Comparison of ENCODE assay signal across 36 cellular contexts in genomic region chr9:95613670-95614069, GRCh38.
DNase-seq lines count a peak whose midpoint lies in the region; ATAC-seq, FAIRE-seq and TF ChIP-seq lines count a peak whose summit lies in the region.
"Had no signal": no experiment of that assay in that cellular context is flagged by ENCODE, and none has a peak within 500 bp of the region (broad histone marks: within the 10 kb centered on the region; RNA-seq: fewer than 3 reads in every experiment).

No MANE protein-coding gene starts in this region.

- TF ChIP-seq EP300 in K562 (IDR thresholded peaks at IDR 0.05; ENCODE audit: low read length), result no peak

- H3K27me3 ChIP-seq in H7 (ENCODE audit: control insufficient read depth, insufficient read depth, low read length), result no peaks in the 10 kb centered on the region
- peaks cover 24 to 52% of the 10 kb centered on the region in 2 experiments for H3K27me3 ChIP-seq in K562 (ENCODE audit: control insufficient read depth in 2 of 2, insufficient read depth in 2 of 2, low read length in 2 of 2)
- H3K27me3 ChIP-seq: BE2C; BLaER1; BLaER1 treated with 17β-estradiol and CSF1 and Interleukin-3, amounts not matched to agents 10 nM and 100 nM had no signal

- no peaks in the 10 kb centered on the region for H3K9me3 ChIP-seq in K562 (replicated peaks; ENCODE audit: control insufficient read depth, insufficient read depth, low read depth, low read length)
- H3K9me3 ChIP-seq in mucosa of descending colon, result no peaks in the 10 kb centered on the region
- H3K9me3 ChIP-seq: BE2C, Caco-2 had no signal

- DNase-seq in H7, result peak; percentile 10
- DNase-seq in K562 (ENCODE audit: extremely low read depth in 1 of 4, low spot score in 3 of 4), result no peak
- no peak for DNase-seq in left colon
- DNase-seq in mucosa of descending colon, result no peak
- no peak for DNase-seq in kidney glomerular epithelial cell (lab: John Stamatoyannopoulos, UW)
- no peak for DNase-seq in DMS 273 treated with DMSO at 0.1 percent for 48 hours (lab: John Stamatoyannopoulos, UW)
- no peak for DNase-seq in Right ventricle myocardium superior
- no peak for DNase-seq in T-cell
- DNase-seq: 8988T; ACHN; AML-193; BE2C; C1 segment of cervical spinal cord; Caco-2; Calu3; CD4-positive, alpha-beta memory T cell; CD4-positive, alpha-beta T cell; CD4-positive, CD25-positive, alpha-beta regulatory T cell; CD8-positive, alpha-beta memory T cell; CD8-positive, alpha-beta T cell; COR-L47; DMS153; DMS53; DMS79; DMS79 treated with DMSO at 0.1 percent for 48 hours; DND-41; EL had no signal

- H3K27ac ChIP-seq in K562 (ENCODE audit: extremely low read depth, low read depth, low read length), result no peak overlapping the region
- H3K27ac ChIP-seq: 22Rv1; A549; BLaER1; BLaER1 treated with 17β-estradiol and CSF1 and Interleukin-3, amounts not matched to agents 10 nM and 100 nM; C4-2B had no signal

- no peaks in the 10 kb centered on the region for H3K79me2 ChIP-seq in K562 (ENCODE audit: control insufficient read depth, insufficient read depth, low read length)

- ATAC-seq in K562, result no peak
- peak; percentile 26 for ATAC-seq in left colon
- peak; percentile 22 for ATAC-seq in mucosa of descending colon
- no peak for ATAC-seq in Right ventricle myocardium superior (ENCODE audit: poor library complexity)
- ATAC-seq in T-cell (replicated peaks in 1 of 4), result no peak
- ATAC-seq: A549; CD8-positive, alpha-beta T cell had no signal

- H3K9ac ChIP-seq in K562 (ENCODE audit: insufficient read depth in 1 of 2, low read depth in 2 of 2, low read length in 2 of 2), result no peak overlapping the region
- H3K9ac ChIP-seq: BLaER1; BLaER1 treated with 17β-estradiol and CSF1 and Interleukin-3, amounts not matched to agents 10 nM and 100 nM had no signal

- FAIRE-seq in K562 (lab: Jason Lieb, UNC), result no peak
- FAIRE-seq: A204.1, A549, D721Med had no signal

- H4K20me1 ChIP-seq in K562 (replicated peaks; ENCODE audit: control insufficient read depth, insufficient read depth, low read length), result peaks cover 3% of the 10 kb centered on the region; the same call in 1 of the 2 replicates
- H4K20me1 ChIP-seq: BLaER1; BLaER1 treated with 17β-estradiol and CSF1 and Interleukin-3, amounts not matched to agents 10 nM and 100 nM had no signal

- TF ChIP-seq CTCF in K562 (IDR thresholded peaks at IDR 0.05 in 2 of 3, conservative IDR thresholded peaks at IDR 0.05 in 1 of 3; ENCODE audit: insufficient read depth in 2 of 3, low read depth in 1 of 3, low read length in 3 of 3), result no peak
- no peak for TF ChIP-seq CTCF in mucosa of descending colon (IDR thresholded peaks at IDR 0.05)

- H2AFZ ChIP-seq in K562 (ENCODE audit: low read depth, low read length), result no peak overlapping the region

- peaks cover 1 to 9% of the 10 kb centered on the region in 2 donors for H3K27me3 Mint-ChIP-seq in T-cell

- H3K9me1 ChIP-seq in K562 (ENCODE audit: control insufficient read depth, insufficient read depth, low read length), result no peaks in the 10 kb centered on the region

- no peaks in the 10 kb centered on the region for H3K9me3 Mint-ChIP-seq in T-cell
- H3K9me3 Mint-ChIP-seq: CD4-positive, alpha-beta T cell had no signal

- intact Hi-C loops in K562 (cut with micrococcal nuclease) (no loop called here), left colon (cut with DNase I, micrococcal nuclease) (no loop called here), mucosa of descending colon (cut with DNase I, micrococcal nuclease) (no loop called here), Right ventricle myocardium superior (cut with DNase I) (no loop called here)

- TF ChIP-seq POLR2A in K562 (conservative IDR thresholded peaks at IDR 0.05), result no peak

- no peak overlapping the region for H3K4me2 ChIP-seq in K562 (ENCODE audit: insufficient read depth, low read length)
- H3K4me2 ChIP-seq: A549; BLaER1; BLaER1 treated with 17β-estradiol and CSF1 and Interleukin-3, amounts not matched to agents 10 nM and 100 nM had no signal

- H3K36me3 ChIP-seq in H7 (replicated peaks; ENCODE audit: control insufficient read depth, insufficient read depth, low read length) (no peaks in the 10 kb centered on the region), K562 (ENCODE audit: control insufficient read depth, insufficient read depth, low read length) (no peaks in the 10 kb centered on the region), mucosa of descending colon (ENCODE audit: low read depth) (no peaks in the 10 kb centered on the region)
- H3K36me3 ChIP-seq: BE2C; BLaER1; BLaER1 treated with 17β-estradiol and CSF1 and Interleukin-3, amounts not matched to agents 10 nM and 100 nM had no signal

- no peaks in the 10 kb centered on the region for H3K36me3 Mint-ChIP-seq in T-cell
- H3K36me3 Mint-ChIP-seq: CD14-positive monocyte; CD4-positive, alpha-beta memory T cell; CD4-positive, CD25-positive, alpha-beta regulatory T cell; CD8-positive, alpha-beta memory T cell; CD8-positive, alpha-beta T cell had no signal

- 3% methylated on average over 3 of the region's 3 CpGs for whole genome bisulfite sequencing in K562 (ENCODE audit: insufficient coverage, low coverage, missing lambda C conversion rate)

- CTCF ChIA-PET in K562 (lab: Yijun Ruan, JAX; ENCODE audit: low intra/inter-chr PET ratio) (no interaction called here), T-cell (lab: Charles Lee) (interaction anchor here in 1 of 2 donors (0.5 kb wide), 1 partner anchor 98 kb away, joined by 6 read pairs; no protein-coding TSS in a partner anchor)

- BruUV-seq in K562 (replicated peaks; lab: Mats Ljungman, UMichigan), result no TSS peak

- POLR2A ChIA-PET in K562 (lab: Yijun Ruan, JAX) (no interaction called here), T-cell (lab: Charles Lee) (no interaction called here)

- no peaks in the 10 kb centered on the region for H3K4me1 ChIP-seq in K562 (replicated peaks in 1 of 2; ENCODE audit: control insufficient read depth in 2 of 2, insufficient read depth in 2 of 2, low read length in 2 of 2)
- H3K4me1 ChIP-seq in mucosa of descending colon (ENCODE audit: low read depth), result no peaks in the 10 kb centered on the region
- H3K4me1 ChIP-seq: A549; BE2C; BLaER1; BLaER1 treated with 17β-estradiol and CSF1 and Interleukin-3, amounts not matched to agents 10 nM and 100 nM; Caco-2 had no signal

- no peak for TF ChIP-seq RAD21 in K562 (CRISPR knock-in tag; conservative IDR thresholded peaks at IDR 0.05 in 1 of 2, IDR thresholded peaks at IDR 0.05 in 1 of 2)

- no peak overlapping the region for H3K27ac Mint-ChIP-seq in T-cell
- H3K27ac Mint-ChIP-seq: B cell; CD14-positive monocyte; CD4-positive, alpha-beta memory T cell; CD4-positive, alpha-beta T cell; CD4-positive, CD25-positive, alpha-beta regulatory T cell; CD8-positive, alpha-beta memory T cell; CD8-positive, alpha-beta T cell had no signal

- H3K4me3 ChIP-seq in H7 (ENCODE audit: insufficient read depth, low read depth, low read length), result no peak overlapping the region
- no peak overlapping the region for H3K4me3 ChIP-seq in K562
- H3K4me3 ChIP-seq in mucosa of descending colon, result no peak overlapping the region
- H3K4me3 ChIP-seq: A549; BLaER1; BLaER1 treated with 17β-estradiol and CSF1 and Interleukin-3, amounts not matched to agents 10 nM and 100 nM had no signal

- H3K4me1 Mint-ChIP-seq in T-cell, result peaks cover 0 to 6% (median 0%) of the 10 kb centered on the region in 3 donors
- H3K4me1 Mint-ChIP-seq: B cell; CD14-positive monocyte; CD4-positive, alpha-beta memory T cell; CD4-positive, CD25-positive, alpha-beta regulatory T cell; CD8-positive, alpha-beta memory T cell had no signal

- H3K4me3 Mint-ChIP-seq in T-cell, result no peak overlapping the region
- H3K4me3 Mint-ChIP-seq: B cell; CD14-positive monocyte; CD4-positive, alpha-beta memory T cell; CD4-positive, alpha-beta T cell; CD4-positive, CD25-positive, alpha-beta regulatory T cell; CD8-positive, alpha-beta memory T cell; CD8-positive, alpha-beta T cell had no signal

- in situ Hi-C loops in K562 (cut with MboI), result no loop called here

TF ChIP-seq in K562, 482 proteins besides CTCF, POLR2A, EP300 and RAD21 (continues in another document):
- no peak for TF ChIP-seq CHD4 (IDR thresholded peaks at IDR 0.05; ENCODE audit: insufficient read depth, insufficient replicate concordance, low read depth, low read length, poor library complexity, severe bottlenecking)
- peak; percentile 90 for TF ChIP-seq ZNF431 (CRISPR knock-in tag; IDR thresholded peaks at IDR 0.05)

Comparison
In these comparisons a context has a peak if more than half of its experiments do, and no peak if none do; other contexts are left out.
1. ATAC-seq: peak in left colon (single experiment) and mucosa of descending colon (single experiment); none in K562 (single experiment), Right ventricle myocardium superior (single experiment) and T-cell (0 of 4).